ENCODE assay signal across 8 cellular contexts in genomic region chr11:124837491-124837856, GRCh38. TPM values are rescaled to one million over a fixed set of nuclear protein-coding genes. Genes with fewer than 3 reads are reported as not detected.
A peak's percentile ranks its signal among the peaks of the same experiment; 100 is the strongest.
DNase-seq lines count a peak whose midpoint lies in the region; ATAC-seq, FAIRE-seq and TF ChIP-seq lines count a peak whose summit lies in the region.

No MANE protein-coding gene starts in this region.

- peaks cover 32% of the 10 kb centered on the region for H3K4me1 ChIP-seq in HepG2 (ENCODE audit: insufficient read depth, low read length)

- intact Hi-C loops in HepG2 (cut with micrococcal nuclease; ENCODE audit: unreplicated experiment), result loop anchor here (1.0 to 2.0 kb wide), 5 partner anchors 30 to 193 kb away; partner anchors contain the start of gene MSANTD2

- no peak overlapping the region for H3K27ac ChIP-seq in HepG2 (ENCODE audit: extremely low read length, insufficient read depth, low read length)

- no peaks in the 10 kb centered on the region for H4K20me1 ChIP-seq in HepG2 (ENCODE audit: insufficient read depth, low read length)

- TF ChIP-seq EP300 in HepG2 (IDR thresholded peaks at IDR 0.05; ENCODE audit: low read depth in 2 of 2, low read length in 2 of 2) (no peak), HepG2 (CRISPR knock-in tag; IDR thresholded peaks at IDR 0.05; ENCODE audit: borderline replicate concordance) (no peak)

- POLR2A ChIA-PET in HepG2 (lab: Yijun Ruan, JAX), result interaction anchor here (2.5 kb wide), 1 partner anchor 37 kb away, joined by 14 read pairs; the partner anchor contains the start of gene MSANTD2

- BruUV-seq in HepG2 (replicated peaks; lab: Mats Ljungman, UMichigan), result no TSS peak

- peak; percentile 71 for TF ChIP-seq CTCF in HepG2 (CRISPR knock-in tag; IDR thresholded peaks at IDR 0.05)

- WGBS in HepG2 (ENCODE audit: low lambda C conversion rate), result 20% methylated on average over 3 of the region's 3 CpGs

- CTCF ChIA-PET in HepG2 (lab: Yijun Ruan, JAX; ENCODE audit: low intra/inter-chr PET ratio, low total read pairs), result interaction anchor here (1.0 to 4.5 kb wide), 8 partner anchors 29 to 193 kb away, joined by 3 to 45 read pairs (median 9); partner anchors contain the start of genes ESAM and ROBO3

- FAIRE-seq in HepG2 (lab: Jason Lieb, UNC), result peak; percentile 18

- TF ChIP-seq POLR2A in HepG2 (IDR thresholded peaks at IDR 0.05; ENCODE audit: insufficient read depth in 1 of 2, low read depth in 2 of 2, low read length in 2 of 2), result no peak

- H3K9me3 ChIP-seq in HepG2 (ENCODE audit: low read length), result no peaks in the 10 kb centered on the region

- peaks cover 11 to 55% of the 10 kb centered on the region in 2 experiments for H3K27me3 ChIP-seq in HepG2 (ENCODE audit: control insufficient read depth in 1 of 2, insufficient read depth in 2 of 2, low read length in 2 of 2)

- no peak overlapping the region for H2AFZ ChIP-seq in HepG2 (ENCODE audit: low read length)

- H3K4me2 ChIP-seq in HepG2 (ENCODE audit: low read depth, low read length), result no peak overlapping the region

- TF ChIP-seq RAD21 in HepG2 (CRISPR knock-in tag; IDR thresholded peaks at IDR 0.05), result no peak

- DNase-seq in NCI-H510A treated with DMSO at 0.1 percent for 48 hours (lab: John Stamatoyannopoulos, UW), result peak; percentile 15
- no peak for DNase-seq in NCI-H510A (lab: John Stamatoyannopoulos, UW)
- peak; percentile 96 for DNase-seq in NCI-H526 treated with DMSO at 0.1 percent for 48 hours (lab: John Stamatoyannopoulos, UW)
- peak; percentile 79 to 91 for DNase-seq in T47D (ENCODE audit: low read depth in 1 of 2, low spot score in 1 of 2)
- peak; percentile 58 for DNase-seq in HepG2 (ENCODE audit: low spot score)
- DNase-seq in central memory CD4-positive, alpha-beta T cell, result no peak
- DNase-seq in activated CD4-positive, CD25-positive, alpha-beta regulatory T cell treated with anti-CD3 and anti-CD28 coated beads, Interleukin-2, amount 50 U/mL, for 72 hours, result no peak

- in situ Hi-C loops in T47D (cut with HindIII; ENCODE audit: low pct_unique_long_range_greater_than_20kb, low sequenced_read_pairs), result loop anchor here (10.0 kb wide), 1 partner anchor 173 kb away; no protein-coding TSS in a partner anchor
- in situ Hi-C loops in HepG2 (cut with HindIII; ENCODE audit: extremely low pct_ligation_motif_present, low pct_unique_long_range_greater_than_20kb), result loop anchor here (5.0 kb wide), 2 partner anchors 165 to 195 kb away; partner anchors contain the start of genes SIAE and SPA17

- H3K79me2 ChIP-seq in HepG2 (ENCODE audit: insufficient read depth, low read length), result no peaks in the 10 kb centered on the region

- no peaks in the 10 kb centered on the region for H3K36me3 ChIP-seq in HepG2 (replicated peaks in 1 of 2; ENCODE audit: control insufficient read depth in 1 of 2, insufficient read depth in 2 of 2, low read length in 2 of 2)

- H3K9ac ChIP-seq in HepG2 (ENCODE audit: insufficient read depth, low read depth, low read length), result no peak overlapping the region

- H3K4me3 ChIP-seq in HepG2 (replicated peaks in 1 of 3; ENCODE audit: insufficient read depth in 1 of 3, low read depth in 2 of 3, low read length in 3 of 3), result no peak overlapping the region

- ATAC-seq in HG03066 (IDR thresholded peaks at IDR 0.05; ENCODE audit: low read depth, unreplicated experiment) (peak; percentile 38), HepG2 (peak; percentile 57)

TF ChIP-seq in HepG2, 621 proteins besides CTCF, POLR2A, EP300 and RAD21 (continues in another document):
- TF ChIP-seq STAG1 (CRISPR knock-in tag; IDR thresholded peaks at IDR 0.05), result peak; percentile 14; the same call in 1 of the 2 replicates

RNA-seq across cellular contexts. Expression of gene ROBO3, which starts 27.8 kb away (rescaled TPM):
- 0.07 TPM in 1 of 2 replicates, not detected in the other for total RNA-seq in HepG2 (2016; rRNA removed; fragmentation: Illumina TruSeq; extraction: Trizol)
- total RNA-seq in HepG2 (2016; cell fraction: cytosol; rRNA removed; fragmentation: Illumina TruSeq; extraction: Trizol; ENCODE audit: low read depth), result not detected in 2 replicates
- 0.28 TPM in 1 of 2 replicates, not detected in the other for total RNA-seq in HepG2 (2016; cell fraction: insoluble cytoplasmic fraction; rRNA removed; fragmentation: Illumina TruSeq; extraction: Trizol)
- 0.24 and 0.25 TPM in 2 replicates for total RNA-seq in HepG2 (2016; cell fraction: membrane; rRNA removed; fragmentation: Illumina TruSeq; extraction: Trizol)
- 0.44 and 0.96 TPM in 2 replicates for total RNA-seq in HepG2 (2016; cell fraction: nucleus; rRNA removed; fragmentation: Illumina TruSeq; extraction: Trizol)
- polyA plus RNA-seq in HepG2 (2011; rRNA removed), result 2.2 and 2.4 TPM in 2 replicates
- 0.49 and 2.1 TPM in 2 replicates for polyA plus RNA-seq in HepG2 (2011; cell fraction: cytosol; rRNA removed)
- polyA plus RNA-seq in HepG2 (2011; cell fraction: nucleus; rRNA removed), result 10.4 and 24.0 TPM in 2 replicates
- 2.3 and 3.0 TPM in 2 replicates for polyA plus RNA-seq in HepG2 (2012)
- polyA plus RNA-seq in HepG2 (2016; cell fraction: cytosol; fragmentation: Illumina TruSeq; extraction: Trizol; ENCODE audit: low read depth), result 0.10 and 0.23 TPM in 2 replicates
- polyA plus RNA-seq in HepG2 (2016; cell fraction: insoluble cytoplasmic fraction; fragmentation: Illumina TruSeq; extraction: Trizol; ENCODE audit: low read depth), result 0.28 TPM in 1 of 2 replicates, not detected in the other
- 0.50 TPM in 1 of 2 replicates, not detected in the other for polyA plus RNA-seq in HepG2 (2016; cell fraction: membrane; fragmentation: Illumina TruSeq; extraction: Trizol; ENCODE audit: low read depth)
- polyA plus RNA-seq in HepG2 (2016; cell fraction: nucleus; fragmentation: Illumina TruSeq; extraction: Trizol; ENCODE audit: insufficient read depth, low read depth), result 0.48 and 0.88 TPM in 2 replicates
- polyA minus RNA-seq in HepG2 (2011; rRNA and poly(A)+ RNA removed; ENCODE audit: low replicate concordance), result 1.2 TPM in 1 of 2 replicates, not detected in the other
- polyA minus RNA-seq in HepG2 (2011; cell fraction: cytosol; rRNA and poly(A)+ RNA removed), result not detected in 2 replicates
- polyA minus RNA-seq in HepG2 (2011; cell fraction: nucleus; rRNA and poly(A)+ RNA removed), result 1.2 and 1.7 TPM in 2 replicates

RNA-seq across cellular contexts. Expression of gene MSANTD2, which starts 37.3 kb away (rescaled TPM):
- total RNA-seq in HepG2 (2016; rRNA removed; fragmentation: Illumina TruSeq; extraction: Trizol), result 6.8 and 10.1 TPM in 2 replicates
- 2.0 and 2.6 TPM in 2 replicates for total RNA-seq in HepG2 (2016; cell fraction: cytosol; rRNA removed; fragmentation: Illumina TruSeq; extraction: Trizol; ENCODE audit: low read depth)
- total RNA-seq in HepG2 (2016; cell fraction: insoluble cytoplasmic fraction; rRNA removed; fragmentation: Illumina TruSeq; extraction: Trizol), result 5.6 and 10.3 TPM in 2 replicates
- 4.5 and 5.1 TPM in 2 replicates for total RNA-seq in HepG2 (2016; cell fraction: membrane; rRNA removed; fragmentation: Illumina TruSeq; extraction: Trizol)
- 15.8 and 18.9 TPM in 2 replicates for total RNA-seq in HepG2 (2016; cell fraction: nucleus; rRNA removed; fragmentation: Illumina TruSeq; extraction: Trizol)
- polyA plus RNA-seq in HepG2 (2011; rRNA removed), result 7.5 and 8.7 TPM in 2 replicates
- polyA plus RNA-seq in HepG2 (2011; cell fraction: cytosol; rRNA removed), result 2.1 and 2.7 TPM in 2 replicates
- 19.4 and 25.6 TPM in 2 replicates for polyA plus RNA-seq in HepG2 (2011; cell fraction: nucleus; rRNA removed)
- polyA plus RNA-seq in HepG2 (2012), result 6.6 and 7.1 TPM in 2 replicates
- polyA plus RNA-seq in HepG2 (2016; cell fraction: cytosol; fragmentation: Illumina TruSeq; extraction: Trizol; ENCODE audit: low read depth), result 1.8 and 2.2 TPM in 2 replicates
- 7.1 and 7.6 TPM in 2 replicates for polyA plus RNA-seq in HepG2 (2016; cell fraction: insoluble cytoplasmic fraction; fragmentation: Illumina TruSeq; extraction: Trizol; ENCODE audit: low read depth)
- 3.7 and 3.8 TPM in 2 replicates for polyA plus RNA-seq in HepG2 (2016; cell fraction: membrane; fragmentation: Illumina TruSeq; extraction: Trizol; ENCODE audit: low read depth)
- polyA plus RNA-seq in HepG2 (2016; cell fraction: nucleus; fragmentation: Illumina TruSeq; extraction: Trizol; ENCODE audit: insufficient read depth, low read depth), result 45.5 and 49.8 TPM in 2 replicates
- 1.6 and 4.0 TPM in 2 replicates for polyA minus RNA-seq in HepG2 (2011; rRNA and poly(A)+ RNA removed; ENCODE audit: low replicate concordance)
- polyA minus RNA-seq in HepG2 (2011; cell fraction: cytosol; rRNA and poly(A)+ RNA removed), result 2.7 and 4.0 TPM in 2 replicates
- polyA minus RNA-seq in HepG2 (2011; cell fraction: nucleus; rRNA and poly(A)+ RNA removed), result 14.8 and 19.6 TPM in 2 replicates

Comparison
In these comparisons a context has a peak if more than half of its experiments do, and no peak if none do; other contexts are left out.
1. DNase-seq: peak in NCI-H510A treated with DMSO at 0.1 percent for 48 hours (single experiment), NCI-H526 treated with DMSO at 0.1 percent for 48 hours (single experiment), T47D (2 of 2) and HepG2 (single experiment); none in NCI-H510A (single experiment), central memory CD4-positive, alpha-beta T cell (single experiment) and activated CD4-positive, CD25-positive, alpha-beta regulatory T cell treated with anti-CD3 and anti-CD28 coated beads, Interleukin-2, amount 50 U/mL, for 72 hours (single experiment).